24 cellular contexts compared by ENCODE assay signal in the genomic region with DNA sequence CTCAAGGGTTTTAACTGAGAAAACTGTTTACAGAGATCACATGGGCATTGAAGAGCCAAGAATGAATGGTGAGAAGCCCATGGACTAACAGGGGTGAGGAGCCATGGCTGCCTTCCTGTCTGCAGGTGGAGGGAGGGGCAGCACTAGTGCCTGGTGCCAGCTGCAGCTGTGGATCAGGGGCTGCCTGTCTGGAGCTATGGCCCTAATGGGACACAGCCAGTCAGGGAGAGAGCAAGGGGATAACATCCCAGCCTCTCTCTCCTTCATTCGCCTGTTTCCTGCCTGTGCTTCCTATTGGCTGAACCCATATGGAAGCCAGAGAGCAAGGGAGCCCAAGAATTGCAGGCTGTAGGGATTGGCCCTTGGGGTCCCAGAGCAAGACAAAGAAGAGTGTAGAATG.
"Had no signal": no experiment of that assay in that cellular context is flagged by ENCODE, and none has a peak within 500 bp of the region (broad histone marks: within the 10 kb centered on the region; RNA-seq: fewer than 3 reads in every experiment).

No MANE protein-coding gene starts in this region.

- H3K27me3 Mint-ChIP-seq: progenitor cell of endocrine pancreas, type B pancreatic cell had no signal

- H3K9ac ChIP-seq: parathyroid adenoma had no signal

- H3K27ac ChIP-seq: colonic mucosa, esophagus muscularis mucosa, foreskin keratinocyte, gastroesophageal sphincter, heart left ventricle, hepatocyte, lower lobe of right lung, parathyroid adenoma, right lobe of liver, stomach, thyroid gland had no signal

- ATAC-seq: foreskin keratinocyte; gastroesophageal sphincter; heart left ventricle; left ventricle myocardium superior; lower lobe of right lung; naive thymus-derived CD8-positive, alpha-beta T cell; stimulated activated effector memory CD8-positive, alpha-beta T cell treated with anti-CD3 and anti-CD28 coated beads, Interleukin-12 subunit alpha, Interleukin-12 subunit beta, amount 100 ng/mL, for 72 hours had no signal

- H3K36me3 Mint-ChIP-seq: naive thymus-derived CD8-positive, alpha-beta T cell; stimulated activated effector memory CD8-positive, alpha-beta T cell treated with anti-CD3 and anti-CD28 coated beads, Interleukin-12 subunit alpha, Interleukin-12 subunit beta, amount 100 ng/mL, for 72 hours; type B pancreatic cell had no signal

- H3K27ac Mint-ChIP-seq: dendritic cell treated with granulocyte-macrophage colony-stimulating factor and Interleukin-4, amounts not matched to agents 40 ng/mL and 50 ng/mL, for 4 days; naive thymus-derived CD8-positive, alpha-beta T cell; nephron progenitor cell; progenitor cell of endocrine pancreas; stimulated activated effector memory CD8-positive, alpha-beta T cell treated with anti-CD3 and anti-CD28 coated beads, Interleukin-12 subunit alpha, Interleukin-12 subunit beta, amount 100 ng/mL, for 72 hours; type B pancreatic cell had no signal

- H2AFZ ChIP-seq: hepatocyte, parathyroid adenoma had no signal

- H3K4me3 ChIP-seq: colonic mucosa, esophagus muscularis mucosa, gastroesophageal sphincter, heart left ventricle, hepatocyte, lower lobe of right lung, right lobe of liver, stomach, thyroid gland had no signal

- H3K4me3 Mint-ChIP-seq: dendritic cell treated with granulocyte-macrophage colony-stimulating factor and Interleukin-4, amounts not matched to agents 40 ng/mL and 50 ng/mL, for 4 days; naive thymus-derived CD8-positive, alpha-beta T cell; nephron progenitor cell; stimulated activated effector memory CD8-positive, alpha-beta T cell treated with anti-CD3 and anti-CD28 coated beads, Interleukin-12 subunit alpha, Interleukin-12 subunit beta, amount 100 ng/mL, for 72 hours; type B pancreatic cell had no signal

- H3K27me3 ChIP-seq: colonic mucosa, esophagus muscularis mucosa, foreskin keratinocyte, gastroesophageal sphincter, heart left ventricle, hepatocyte, right lobe of liver, stomach, thyroid gland had no signal

- H3K36me3 ChIP-seq: colonic mucosa, esophagus muscularis mucosa, gastroesophageal sphincter, heart left ventricle, lower lobe of right lung, right lobe of liver, stomach, thyroid gland had no signal

- H3K9me3 Mint-ChIP-seq: dendritic cell treated with granulocyte-macrophage colony-stimulating factor and Interleukin-4, amounts not matched to agents 40 ng/mL and 50 ng/mL, for 4 days; naive thymus-derived CD8-positive, alpha-beta T cell; nephron progenitor cell; type B pancreatic cell had no signal

- H3K79me2 ChIP-seq: hepatocyte, parathyroid adenoma had no signal

- H3K4me1 ChIP-seq: colonic mucosa, esophagus muscularis mucosa, foreskin keratinocyte, gastroesophageal sphincter, heart left ventricle, lower lobe of right lung, parathyroid adenoma, right lobe of liver, stomach, thyroid gland had no signal

- H3K4me2 ChIP-seq: hepatocyte had no signal

- H3K4me1 Mint-ChIP-seq: naive thymus-derived CD8-positive, alpha-beta T cell; nephron progenitor cell; stimulated activated effector memory CD8-positive, alpha-beta T cell treated with anti-CD3 and anti-CD28 coated beads, Interleukin-12 subunit alpha, Interleukin-12 subunit beta, amount 100 ng/mL, for 72 hours had no signal

- H3K9me3 ChIP-seq: colonic mucosa, esophagus muscularis mucosa, gastroesophageal sphincter, heart left ventricle, lower lobe of right lung, right lobe of liver, stomach, thyroid gland had no signal

- DNase-seq: colonic mucosa; effector memory CD4-positive, alpha-beta T cell; foreskin keratinocyte; heart left ventricle; left ventricle myocardium superior; lower lobe of right lung; naive thymus-derived CD8-positive, alpha-beta T cell; nephron progenitor cell; right lobe of liver; small intestine; stimulated activated CD4-positive, alpha-beta T cell treated with anti-CD3 and anti-CD28 coated beads, Interleukin-12 subunit alpha, Interleukin-12 subunit beta, amount 100 ng/mL, for 4 hours; stimulated activated CD4-positive, alpha-beta T cell treated with anti-CD3 and anti-CD28 coated beads, Interleukin-2, amount 100 ng/mL, for 24 hours; stimulated activated CD4-positive, alpha-beta T cell treated with anti-CD3 and anti-CD28 coated beads, Interleukin-4, amount 100 ng/mL, for 24 hours; stimulated activated naive CD4-positive, alpha-beta T cell treated with Interleukin-2 at 50 U/mL for 16 hours; stomach; thyroid gland had no signal
